ENCODE assay signal across 10 cellular contexts in the genomic region with DNA sequence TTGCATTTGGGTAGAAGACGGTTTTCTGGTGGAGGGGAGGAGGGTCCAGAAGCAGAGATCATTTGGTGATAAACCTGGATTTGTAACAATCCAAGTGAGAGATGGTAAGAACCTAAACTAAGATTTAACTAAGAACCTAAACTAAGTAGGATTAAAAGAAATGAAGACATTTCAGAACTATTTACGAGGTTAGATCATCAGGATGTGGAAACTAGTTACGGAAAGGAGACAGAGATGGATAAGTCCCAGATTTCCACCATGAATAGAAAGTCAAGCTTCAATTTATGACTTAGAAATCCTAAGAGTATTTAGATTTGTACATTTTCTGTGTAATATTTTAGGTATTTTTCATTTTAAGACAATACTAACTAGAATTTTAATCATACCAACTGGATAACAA.
"Had no signal": no experiment of that assay in that cellular context is flagged by ENCODE, and none has a peak within 500 bp of the region (broad histone marks: within the 10 kb centered on the region; RNA-seq: fewer than 3 reads in every experiment).

No MANE protein-coding gene starts in this region.

- H3K4me1 ChIP-seq: HAP-1 had no signal

- DNase-seq: GM23248, GOT3, H7, H9, HCEC 1CT had no signal

- H3K9me3 ChIP-seq: HAP-1 had no signal

- H3K4me1 Mint-ChIP-seq: GM23338, H9 had no signal

- H3K9me3 Mint-ChIP-seq: GM23338, H9 had no signal

- H3K4me3 Mint-ChIP-seq: GM23338, H9 had no signal

- FAIRE-seq: H1, H54 had no signal

- ATAC-seq: GM23338, HCT116 had no signal

- H3K4me3 ChIP-seq: GM23248, GM23338, HAP-1 had no signal

- H3K27ac ChIP-seq: GM23248 had no signal

- H3K36me3 ChIP-seq: HAP-1 had no signal

- H3K27ac Mint-ChIP-seq: GM23338, H9 had no signal
